In the genomic region with DNA sequence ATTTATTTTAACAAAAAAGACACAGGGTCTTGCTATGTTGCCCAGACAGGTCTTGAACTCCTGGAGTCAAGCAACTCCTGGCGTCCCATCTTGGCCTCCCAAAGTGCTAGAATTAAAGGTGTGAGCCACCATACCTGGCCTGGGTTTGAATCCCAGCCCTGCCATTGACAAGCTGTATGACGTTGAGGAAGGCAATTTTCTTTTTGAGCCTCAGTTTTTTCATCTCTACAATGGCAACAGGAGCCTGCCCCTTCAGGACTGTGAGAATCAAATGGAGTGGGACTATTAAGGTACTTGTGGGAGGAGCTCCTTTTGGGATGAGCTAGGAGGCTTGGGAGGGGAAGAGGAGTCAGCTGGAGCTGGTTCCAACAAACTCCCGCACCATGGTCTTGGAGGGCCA, we compare ENCODE assay signal across 1 cellular context.
TF ChIP-seq lines count a peak whose summit lies in the region.

No MANE protein-coding gene starts in this region.

TF ChIP-seq in H1, 55 proteins besides CTCF, POLR2A, EP300 and RAD21:
- no peak for TF ChIP-seq RFX5 (IDR thresholded peaks at IDR 0.05; ENCODE audit: borderline replicate concordance, low read depth, low read length)
- 0 out of 2 replicates have a peak, but pooled peaks have one; percentile 47 for TF ChIP-seq KDM1A (IDR thresholded peaks at IDR 0.05; ENCODE audit: borderline replicate concordance, low read length)
